Comparison of ENCODE assay signal across 9 cellular contexts in the genomic region with DNA sequence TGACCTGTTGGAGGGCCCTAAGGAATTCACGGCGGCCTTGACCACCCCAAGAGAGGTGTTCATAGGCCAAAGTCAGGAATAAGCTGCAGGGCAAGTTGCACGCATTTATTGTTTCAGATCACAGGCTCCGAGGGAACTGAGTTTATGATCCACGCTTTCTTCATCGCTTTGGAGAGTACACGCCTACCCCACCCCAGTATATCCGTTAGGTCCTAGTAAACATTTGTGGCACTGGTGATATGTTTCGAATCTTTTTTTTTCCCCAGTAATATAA. TPM values are rescaled to one million over a fixed set of nuclear protein-coding genes. Genes with fewer than 3 reads are reported as not detected.
DNase-seq lines count a peak whose midpoint lies in the region; ATAC-seq, FAIRE-seq and TF ChIP-seq lines count a peak whose summit lies in the region.
"Had no signal": no experiment of that assay in that cellular context is flagged by ENCODE, and none has a peak within 500 bp of the region (broad histone marks: within the 10 kb centered on the region; RNA-seq: fewer than 3 reads in every experiment).

No MANE protein-coding gene starts in this region.

- peak; percentile 23 for FAIRE-seq in K562 (lab: Jason Lieb, UNC)
- FAIRE-seq in D721Med (lab: Jason Lieb, UNC): no peak
- FAIRE-seq: GM18507 had no signal

- POLR2A ChIA-PET in K562 (lab: Yijun Ruan, JAX): interaction anchor here (0.5 to 4.5 kb wide), 11 partner anchors 9 to 166 kb away, joined by 3 to 83 read pairs (median 6); a partner anchor contains a TSS

- no TSS peak for BruUV-seq in K562 (replicated peaks; lab: Mats Ljungman, UMichigan)

- H2AK5ac ChIP-seq in mesenchymal stem cell (ENCODE audit: low read length, severe bottlenecking): peak overlapping the region; percentile 6

- peak overlapping the region; percentile 35 to 92 for H3K4ac ChIP-seq in mesenchymal stem cell (ENCODE audit: low read depth in 1 of 2, low read length in 2 of 2)

- TF ChIP-seq CTCF in 22Rv1 (IDR thresholded peaks at IDR 0.05): no peak
- TF ChIP-seq CTCF in K562 (IDR thresholded peaks at IDR 0.05 in 2 of 3, conservative IDR thresholded peaks at IDR 0.05 in 1 of 3; ENCODE audit: insufficient read depth in 2 of 3, low read depth in 1 of 3, low read length in 3 of 3): no peak
- no peak for TF ChIP-seq CTCF in D721Med (IDR thresholded peaks at IDR 0.05; ENCODE audit: insufficient read depth, missing control alignments)

- peak overlapping the region; percentile 62 for H2AFZ ChIP-seq in K562 (ENCODE audit: low read depth, low read length)
- H2AFZ ChIP-seq in mesenchymal stem cell (ENCODE audit: low read depth, low read length): no peak overlapping the region

- H2BK15ac ChIP-seq in mesenchymal stem cell (ENCODE audit: low read depth, poor library complexity, severe bottlenecking): no peak overlapping the region

- no peak overlapping the region for H4K8ac ChIP-seq in mesenchymal stem cell (ENCODE audit: low read length)

- intact Hi-C loops in K562 (cut with micrococcal nuclease): no loop called here

- 2% methylated on average over 9 of the region's 9 CpGs for WGBS in K562 (ENCODE audit: insufficient coverage, low coverage, missing lambda C conversion rate)
- 32% methylated on average over 9 of the region's 9 CpGs for WGBS in mesenchymal stem cell

- H2BK12ac ChIP-seq in mesenchymal stem cell (ENCODE audit: low read length in 2 of 2): no peak overlapping the region

- H3K27me3 ChIP-seq in K562 (ENCODE audit: control insufficient read depth in 2 of 2, insufficient read depth in 2 of 2, low read length in 2 of 2) (no peaks in the 10 kb centered on the region), mesenchymal stem cell (ENCODE audit: control insufficient read depth in 1 of 2, insufficient read depth in 1 of 2, low read length in 2 of 2) (no peaks in the 10 kb centered on the region)

- ATAC-seq in HG02970 (IDR thresholded peaks at IDR 0.05; ENCODE audit: low FRiP score, unreplicated experiment): peak; percentile 2
- ATAC-seq in K562: peak; percentile 1

- H3K4me3 ChIP-seq in K562 (peak overlapping the region; percentile 97), mesenchymal stem cell (ENCODE audit: insufficient read depth in 1 of 2, low read depth in 1 of 2, low read length in 2 of 2) (peak overlapping the region; percentile 71 to 95)

- no peak overlapping the region for H4K91ac ChIP-seq in mesenchymal stem cell (ENCODE audit: low read length)

- CTCF ChIA-PET in K562 (lab: Yijun Ruan, JAX; ENCODE audit: low intra/inter-chr PET ratio): interaction anchor here (1.1 kb wide), 1 partner anchor 33 kb away, joined by 3 read pairs; a partner anchor contains a TSS

- no peak overlapping the region for H3K14ac ChIP-seq in mesenchymal stem cell (ENCODE audit: low read length in 2 of 2)

- H3K79me2 ChIP-seq in K562 (ENCODE audit: control insufficient read depth, insufficient read depth, low read length): peaks cover 67% of the 10 kb centered on the region

- DNase-seq in K562 (ENCODE audit: extremely low read depth in 1 of 4, low spot score in 3 of 4) (no peak), mesenchymal stem cell (no peak), LoVo (ENCODE audit: low spot score) (no peak), NCI-H82 (lab: John Stamatoyannopoulos, UW) (no peak), D721Med (ENCODE audit: insufficient read length, low spot score) (no peak)
- no peak for DNase-seq in activated CD4-positive, alpha-beta T cell treated with anti-CD3 and anti-CD28 coated beads for 1 hour

- TF ChIP-seq EP300 in K562 (IDR thresholded peaks at IDR 0.05; ENCODE audit: low read length): no peak

- H3K9me3 ChIP-seq in K562 (replicated peaks; ENCODE audit: control insufficient read depth, insufficient read depth, low read depth, low read length) (no peaks in the 10 kb centered on the region), mesenchymal stem cell (ENCODE audit: control insufficient read depth, low read length) (no peaks in the 10 kb centered on the region)

- H3K36me3 ChIP-seq in K562 (ENCODE audit: control insufficient read depth, insufficient read depth, low read length) (peaks cover 67% of the 10 kb centered on the region), mesenchymal stem cell (ENCODE audit: control insufficient read depth in 1 of 2, insufficient read depth in 2 of 2, low read depth in 1 of 2, low read length in 2 of 2) (peaks cover 45 to 54% of the 10 kb centered on the region in 2 experiments)

- H3K4me1 ChIP-seq in K562 (replicated peaks in 1 of 2; ENCODE audit: control insufficient read depth in 2 of 2, insufficient read depth in 2 of 2, low read length in 2 of 2) (peaks cover 12 to 32% of the 10 kb centered on the region in 2 experiments), mesenchymal stem cell (ENCODE audit: control insufficient read depth, insufficient read depth, low read depth, low read length) (peaks cover 11% of the 10 kb centered on the region)

- H2BK5ac ChIP-seq in mesenchymal stem cell (ENCODE audit: low read depth, low read length, poor library complexity, severe bottlenecking): no peak overlapping the region

- H4K20me1 ChIP-seq in K562 (replicated peaks; ENCODE audit: control insufficient read depth, insufficient read depth, low read length): peaks cover 20% of the 10 kb centered on the region

- H3K23ac ChIP-seq in mesenchymal stem cell (ENCODE audit: low read length in 2 of 2): no peak overlapping the region

- peak overlapping the region; percentile 97 to 99 for H3K9ac ChIP-seq in K562 (ENCODE audit: insufficient read depth in 1 of 2, low read depth in 2 of 2, low read length in 2 of 2)
- H3K9ac ChIP-seq in mesenchymal stem cell (ENCODE audit: low read length): peak overlapping the region; percentile 99

- in situ Hi-C loops in K562 (cut with MboI): no loop called here

- peaks cover 18% of the 10 kb centered on the region for H3K79me1 ChIP-seq in mesenchymal stem cell (replicated peaks; ENCODE audit: low read length, poor library complexity, severe bottlenecking)

- no peak for TF ChIP-seq RAD21 in K562 (CRISPR knock-in tag; conservative IDR thresholded peaks at IDR 0.05 in 1 of 2, IDR thresholded peaks at IDR 0.05 in 1 of 2)

- no peak for TF ChIP-seq POLR2A in K562 (conservative IDR thresholded peaks at IDR 0.05)

- no peak overlapping the region for H3K18ac ChIP-seq in mesenchymal stem cell (ENCODE audit: low read depth in 1 of 2, low read length in 2 of 2)

- H2BK120ac ChIP-seq in mesenchymal stem cell (ENCODE audit: low read depth, low read length): no peak overlapping the region

- H3K9me1 ChIP-seq in K562 (ENCODE audit: control insufficient read depth, insufficient read depth, low read length): no peaks in the 10 kb centered on the region

- H3K4me2 ChIP-seq in K562 (ENCODE audit: insufficient read depth, low read length) (peak overlapping the region; percentile 99), mesenchymal stem cell (ENCODE audit: low read length, poor library complexity, severe bottlenecking) (peak overlapping the region; percentile 51)

- H3K27ac ChIP-seq in 22Rv1 (peak overlapping the region; percentile 83), K562 (ENCODE audit: extremely low read depth, low read depth, low read length) (peak overlapping the region; percentile 96), mesenchymal stem cell (ENCODE audit: low read length, poor library complexity, severe bottlenecking) (peak overlapping the region; percentile 40)

RNA-seq across cellular contexts. Expression of a gene that starts 0.8 kb away (rescaled TPM):
- 414 and 702 TPM in 2 replicates for total RNA-seq in K562 (2011; cell fraction: chromatin; rRNA removed; ENCODE audit: low replicate concordance)
- total RNA-seq in K562 (2011; cell fraction: nucleolus; rRNA removed): 579 and 598 TPM in 2 replicates
- 534 and 539 TPM in 2 replicates for total RNA-seq in K562 (2011; cell fraction: nucleoplasm; rRNA removed)
- total RNA-seq in K562 (2014; rRNA removed) (118 and 159 TPM in 2 replicates), K562 (2014; rRNA removed; fragmentation: Illumina TruSeq; extraction: Trizol) (131 and 137 TPM in 2 replicates), K562 (2015; rRNA removed; fragmentation: Illumina TruSeq; extraction: Trizol) (161 and 167 TPM in 2 replicates), K562 (2021) (276 and 282 TPM in 2 replicates)
- polyA plus RNA-seq in K562 (2011; rRNA removed) (265 and 313 TPM in 2 replicates), K562 (2014; fragmentation: Illumina TruSeq; extraction: Trizol) (275 and 284 TPM in 2 replicates), K562 (2014; fragmentation: Nextera tagmentation; extraction: Ambion mirVana) (10 to 100 TPM in 1 of 2 experiments, 1 to 10 TPM in 1; 6.5 to 17.9 TPM), K562 (2014; rRNA removed) (165 and 195 TPM in 2 replicates)
- polyA plus RNA-seq in K562 (2011; cell fraction: cytosol; rRNA removed): 293 and 368 TPM in 2 replicates
- polyA plus RNA-seq in K562 (2011; cell fraction: nucleus; rRNA removed): 530 and 566 TPM in 2 replicates
- polyA plus RNA-seq in K562 (2012): 223 and 413 TPM in 2 replicates
- 181 and 205 TPM in 2 replicates for polyA minus RNA-seq in K562 (2011; rRNA and poly(A)+ RNA removed)
- 159 and 192 TPM in 2 replicates for polyA minus RNA-seq in K562 (2011; cell fraction: cytosol; rRNA and poly(A)+ RNA removed)
- 63.7 and 117 TPM in 2 replicates for polyA minus RNA-seq in K562 (2011; cell fraction: nucleus; rRNA and poly(A)+ RNA removed)
- polyA plus RNA-seq in mesenchymal stem cell (2013, experiment 1 of 2): 245 TPM
- polyA plus RNA-seq in mesenchymal stem cell (2013, experiment 2 of 2): 237 TPM

RNA-seq across cellular contexts. Expression of a gene that starts 7.5 kb away (rescaled TPM):
- 14.4 and 55.1 TPM in 2 replicates for total RNA-seq in K562 (2011; cell fraction: chromatin; rRNA removed; ENCODE audit: low replicate concordance)
- total RNA-seq in K562 (2011; cell fraction: nucleolus; rRNA removed): 52.6 and 56.5 TPM in 2 replicates
- total RNA-seq in K562 (2011; cell fraction: nucleoplasm; rRNA removed): 23.7 and 27.6 TPM in 2 replicates
- total RNA-seq in K562 (2014; rRNA removed) (16.8 and 22.9 TPM in 2 replicates), K562 (2014; rRNA removed; fragmentation: Illumina TruSeq; extraction: Trizol) (6.5 and 8.5 TPM in 2 replicates), K562 (2015; rRNA removed; fragmentation: Illumina TruSeq; extraction: Trizol) (9.4 and 9.9 TPM in 2 replicates), K562 (2021) (35.0 and 38.3 TPM in 2 replicates)
- polyA plus RNA-seq in K562 (2011; rRNA removed) (8.3 and 14.3 TPM in 2 replicates), K562 (2014; fragmentation: Illumina TruSeq; extraction: Trizol) (15.2 and 21.5 TPM in 2 replicates), K562 (2014; fragmentation: Nextera tagmentation; extraction: Ambion mirVana) (under 1 TPM; 0.52 to 0.73 TPM), K562 (2014; rRNA removed) (13.8 and 14.0 TPM in 2 replicates)
- polyA plus RNA-seq in K562 (2011; cell fraction: cytosol; rRNA removed): 9.5 and 19.9 TPM in 2 replicates
- polyA plus RNA-seq in K562 (2011; cell fraction: nucleus; rRNA removed): 13.6 and 18.1 TPM in 2 replicates
- 18.8 and 20.1 TPM in 2 replicates for polyA plus RNA-seq in K562 (2012)
- polyA minus RNA-seq in K562 (2011; rRNA and poly(A)+ RNA removed): 18.0 and 18.7 TPM in 2 replicates
- 15.7 and 19.6 TPM in 2 replicates for polyA minus RNA-seq in K562 (2011; cell fraction: cytosol; rRNA and poly(A)+ RNA removed)
- polyA minus RNA-seq in K562 (2011; cell fraction: nucleus; rRNA and poly(A)+ RNA removed): 33.7 and 44.4 TPM in 2 replicates
- polyA plus RNA-seq in mesenchymal stem cell (2013, experiment 1 of 2): 7.9 TPM
- 7.7 TPM for polyA plus RNA-seq in mesenchymal stem cell (2013, experiment 2 of 2)

RNA-seq across cellular contexts. Expression of a gene that starts 19.4 kb away (rescaled TPM):
- 15.3 and 32.6 TPM in 2 replicates for total RNA-seq in K562 (2011; cell fraction: chromatin; rRNA removed; ENCODE audit: low replicate concordance)
- 31.2 and 41.0 TPM in 2 replicates for total RNA-seq in K562 (2011; cell fraction: nucleolus; rRNA removed)
- 15.9 and 27.1 TPM in 2 replicates for total RNA-seq in K562 (2011; cell fraction: nucleoplasm; rRNA removed)
- total RNA-seq in K562 (2014; rRNA removed): 289 and 491 TPM in 2 replicates
- 169 and 190 TPM in 2 replicates for total RNA-seq in K562 (2014; rRNA removed; fragmentation: Illumina TruSeq; extraction: Trizol)
- 254 and 259 TPM in 2 replicates for total RNA-seq in K562 (2015; rRNA removed; fragmentation: Illumina TruSeq; extraction: Trizol)
- 161 and 164 TPM in 2 replicates for total RNA-seq in K562 (2021)
- polyA plus RNA-seq in K562 (2011; rRNA removed): 88.4 and 103 TPM in 2 replicates
- 60.0 and 87.2 TPM in 2 replicates for polyA plus RNA-seq in K562 (2011; cell fraction: cytosol; rRNA removed)
- polyA plus RNA-seq in K562 (2011; cell fraction: nucleus; rRNA removed): 75.2 and 83.9 TPM in 2 replicates
- polyA plus RNA-seq in K562 (2012): 120 and 199 TPM in 2 replicates
- polyA plus RNA-seq in K562 (2014; fragmentation: Illumina TruSeq; extraction: Trizol): 343 and 352 TPM in 2 replicates
- polyA plus RNA-seq in K562 (2014; fragmentation: Nextera tagmentation; extraction: Ambion mirVana): 100 to 1,000 TPM; 164 to 246 TPM
- polyA plus RNA-seq in K562 (2014; rRNA removed): 218 and 238 TPM in 2 replicates
- polyA minus RNA-seq in K562 (2011; rRNA and poly(A)+ RNA removed): 8.4 and 9.6 TPM in 2 replicates
- 13.8 and 21.9 TPM in 2 replicates for polyA minus RNA-seq in K562 (2011; cell fraction: cytosol; rRNA and poly(A)+ RNA removed)
- polyA minus RNA-seq in K562 (2011; cell fraction: nucleus; rRNA and poly(A)+ RNA removed): 12.3 and 17.0 TPM in 2 replicates
- polyA plus RNA-seq in mesenchymal stem cell (2013, experiment 1 of 2): 104 TPM
- polyA plus RNA-seq in mesenchymal stem cell (2013, experiment 2 of 2): 108 TPM

RNA-seq across cellular contexts. Expression of a gene that starts 19.5 kb away (rescaled TPM):
- 29.6 and 84.4 TPM in 2 replicates for total RNA-seq in K562 (2011; cell fraction: chromatin; rRNA removed; ENCODE audit: low replicate concordance)
- total RNA-seq in K562 (2011; cell fraction: nucleolus; rRNA removed): 164 and 176 TPM in 2 replicates
- total RNA-seq in K562 (2011; cell fraction: nucleoplasm; rRNA removed): 111 and 137 TPM in 2 replicates
- total RNA-seq in K562 (2014; rRNA removed): 21.5 and 36.5 TPM in 2 replicates
- total RNA-seq in K562 (2014; rRNA removed; fragmentation: Illumina TruSeq; extraction: Trizol): 31.8 and 72.8 TPM in 2 replicates
- 105 and 108 TPM in 2 replicates for total RNA-seq in K562 (2015; rRNA removed; fragmentation: Illumina TruSeq; extraction: Trizol)
- total RNA-seq in K562 (2021): 65.1 and 65.2 TPM in 2 replicates
- polyA plus RNA-seq in K562 (2011; rRNA removed): 10.3 and 13.6 TPM in 2 replicates
- polyA plus RNA-seq in K562 (2011; cell fraction: cytosol; rRNA removed): 25.7 and 34.0 TPM in 2 replicates
- 37.0 and 50.1 TPM in 2 replicates for polyA plus RNA-seq in K562 (2011; cell fraction: nucleus; rRNA removed)
- polyA plus RNA-seq in K562 (2012): 16.8 and 35.5 TPM in 2 replicates
- polyA plus RNA-seq in K562 (2014; fragmentation: Illumina TruSeq; extraction: Trizol): 12.7 and 15.3 TPM in 2 replicates
- polyA plus RNA-seq in K562 (2014; fragmentation: Nextera tagmentation; extraction: Ambion mirVana): 10 to 100 TPM; 26.4 to 31.8 TPM
- 27.2 and 34.1 TPM in 2 replicates for polyA plus RNA-seq in K562 (2014; rRNA removed)
- polyA minus RNA-seq in K562 (2011; rRNA and poly(A)+ RNA removed): 14.7 and 14.8 TPM in 2 replicates
- polyA minus RNA-seq in K562 (2011; cell fraction: cytosol; rRNA and poly(A)+ RNA removed): 43.4 and 96.5 TPM in 2 replicates
- polyA minus RNA-seq in K562 (2011; cell fraction: nucleus; rRNA and poly(A)+ RNA removed): 110 and 160 TPM in 2 replicates
- 7.8 TPM for polyA plus RNA-seq in mesenchymal stem cell (2013, experiment 1 of 2)
- 6.6 TPM for polyA plus RNA-seq in mesenchymal stem cell (2013, experiment 2 of 2)

RNA-seq across cellular contexts. Expression of a gene that starts 23.8 kb away (rescaled TPM):
- 17.7 and 87.0 TPM in 2 replicates for total RNA-seq in K562 (2011; cell fraction: chromatin; rRNA removed; ENCODE audit: low replicate concordance)
- total RNA-seq in K562 (2011; cell fraction: nucleolus; rRNA removed): 109 and 112 TPM in 2 replicates
- 65.7 and 66.1 TPM in 2 replicates for total RNA-seq in K562 (2011; cell fraction: nucleoplasm; rRNA removed)
- total RNA-seq in K562 (2014; rRNA removed): 48.2 and 70.7 TPM in 2 replicates
- total RNA-seq in K562 (2014; rRNA removed; fragmentation: Illumina TruSeq; extraction: Trizol): 5.6 and 8.0 TPM in 2 replicates
- 29.9 and 31.0 TPM in 2 replicates for total RNA-seq in K562 (2015; rRNA removed; fragmentation: Illumina TruSeq; extraction: Trizol)
- 58.5 and 58.7 TPM in 2 replicates for total RNA-seq in K562 (2021)
- 21.4 and 35.5 TPM in 2 replicates for polyA plus RNA-seq in K562 (2011; rRNA removed)
- 41.7 and 99.9 TPM in 2 replicates for polyA plus RNA-seq in K562 (2011; cell fraction: cytosol; rRNA removed)
- 46.7 and 85.0 TPM in 2 replicates for polyA plus RNA-seq in K562 (2011; cell fraction: nucleus; rRNA removed)
- polyA plus RNA-seq in K562 (2012): 36.3 and 72.1 TPM in 2 replicates
- polyA plus RNA-seq in K562 (2014; fragmentation: Illumina TruSeq; extraction: Trizol): 16.3 and 43.0 TPM in 2 replicates
- polyA plus RNA-seq in K562 (2014; fragmentation: Nextera tagmentation; extraction: Ambion mirVana): 1 to 10 TPM in 1 of 2 experiments, under 1 TPM in 1; 0.30 to 3.3 TPM
- polyA plus RNA-seq in K562 (2014; rRNA removed): 64.0 and 83.7 TPM in 2 replicates
- polyA minus RNA-seq in K562 (2011; rRNA and poly(A)+ RNA removed): 3.6 and 7.7 TPM in 2 replicates
- polyA minus RNA-seq in K562 (2011; cell fraction: cytosol; rRNA and poly(A)+ RNA removed): 26.1 and 28.4 TPM in 2 replicates
- polyA minus RNA-seq in K562 (2011; cell fraction: nucleus; rRNA and poly(A)+ RNA removed): 8.5 and 10.4 TPM in 2 replicates
- polyA plus RNA-seq in mesenchymal stem cell (2013, experiment 1 of 2): 32.5 TPM
- 32.5 TPM for polyA plus RNA-seq in mesenchymal stem cell (2013, experiment 2 of 2)

Comparison
In these comparisons a context has a peak if more than half of its experiments do, and no peak if none do; other contexts are left out.
1. H3K27ac ChIP-seq: peak in every context shown above with its lines; median percentile 96 in K562; 83 in 22Rv1; 40 in mesenchymal stem cell.